Comparison of ENCODE assay signal across 16 cellular contexts in the genomic region with DNA sequence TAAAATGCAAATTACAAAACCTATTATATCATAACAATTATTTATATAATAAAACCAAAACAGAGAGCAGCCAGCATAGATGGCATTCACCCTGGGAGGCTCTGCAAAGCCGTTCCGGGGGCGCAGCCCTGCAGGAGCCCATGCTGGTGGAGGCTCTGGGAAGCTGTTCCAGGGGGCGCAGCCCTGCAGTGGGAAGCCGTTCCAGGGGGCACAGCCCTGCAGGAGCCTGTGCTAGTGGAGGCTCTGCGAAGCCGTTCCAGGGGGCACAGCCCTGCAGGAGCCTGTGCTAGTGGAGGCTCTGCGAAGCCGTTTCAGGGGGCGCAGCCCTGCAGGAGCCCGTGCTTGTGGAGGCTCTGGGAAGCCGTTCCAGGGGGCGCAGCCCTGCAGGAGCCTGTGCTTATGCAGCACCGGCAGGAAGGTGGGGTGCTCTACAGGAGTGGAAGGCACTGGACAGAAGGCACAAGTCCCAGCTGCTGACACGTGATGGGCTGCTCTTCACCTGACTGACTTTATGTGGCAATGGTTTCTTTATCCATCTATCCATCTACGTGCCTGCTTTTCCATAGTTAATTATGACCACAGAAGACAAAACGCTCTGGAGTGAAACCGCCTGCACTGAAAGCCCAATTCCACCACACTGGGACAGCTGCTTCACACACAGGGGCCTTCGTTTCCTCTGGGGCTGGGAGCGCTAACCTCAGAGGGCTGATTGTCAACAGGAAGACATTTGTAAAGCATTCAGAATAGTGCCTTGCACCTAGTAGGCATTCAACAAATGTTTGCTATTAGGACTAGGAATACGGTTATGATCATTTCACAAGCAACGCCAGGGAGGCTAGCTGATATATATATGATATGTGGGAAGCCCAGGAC. TPM values are rescaled to one million over a fixed set of nuclear protein-coding genes. Genes with fewer than 3 reads are reported as not detected.
A peak's percentile ranks its signal among the peaks of the same experiment; 100 is the strongest.
DNase-seq lines count a peak whose midpoint lies in the region; ATAC-seq and TF ChIP-seq lines count a peak whose summit lies in the region.
"Had no signal": no experiment of that assay in that cellular context is flagged by ENCODE, and none has a peak within 500 bp of the region (broad histone marks: within the 10 kb centered on the region; RNA-seq: fewer than 3 reads in every experiment).

No MANE protein-coding gene starts in this region.

- peaks cover 92% of the 10 kb centered on the region for H3K36me3 Mint-ChIP-seq in activated T-cell treated with anti-CD3 and anti-CD28 coated beads, Interleukin-2, amount 50 U/mL, for 24 hours (ENCODE audit: low read depth)
- peaks cover 73% of the 10 kb centered on the region for H3K36me3 Mint-ChIP-seq in nephron progenitor cell (ENCODE audit: low read depth)

- H3K27ac ChIP-seq in KOPT-K1 (ENCODE audit: low read depth, low read length, poor library complexity, severe bottlenecking) (peak overlapping the region; percentile 49), brain microvascular endothelial cell (peak overlapping the region; percentile 67), left lung (no peak overlapping the region)
- H3K27ac ChIP-seq: parathyroid adenoma, thyroid gland had no signal

- peak overlapping the region; percentile 32 for H3K4me3 Mint-ChIP-seq in activated T-cell treated with anti-CD3 and anti-CD28 coated beads, Interleukin-2, amount 50 U/mL, for 24 hours
- no peak overlapping the region for H3K4me3 Mint-ChIP-seq in nephron progenitor cell
- H3K4me3 Mint-ChIP-seq: dendritic cell treated with granulocyte-macrophage colony-stimulating factor and Interleukin-4, amounts not matched to agents 40 ng/mL and 50 ng/mL, for 4 days had no signal

- peaks cover 0 to 24% of the 10 kb centered on the region in 2 donors for H3K4me1 ChIP-seq in left lung
- H3K4me1 ChIP-seq: parathyroid adenoma, thyroid gland had no signal

- no peaks in the 10 kb centered on the region for H3K9me3 ChIP-seq in KOPT-K1 (ENCODE audit: insufficient read depth, low read length, poor library complexity, severe bottlenecking)
- H3K9me3 ChIP-seq in left lung = no peaks in the 10 kb centered on the region
- H3K9me3 ChIP-seq: thyroid gland had no signal

- in situ Hi-C loops in brain microvascular endothelial cell (cut with HindIII; ENCODE audit: low pct_ligation_motif_present, low sequenced_read_pairs) = no loop called here

- H3K9me3 Mint-ChIP-seq in activated T-cell treated with anti-CD3 and anti-CD28 coated beads, Interleukin-2, amount 50 U/mL, for 24 hours = no peaks in the 10 kb centered on the region
- H3K9me3 Mint-ChIP-seq in nephron progenitor cell = no peaks in the 10 kb centered on the region
- H3K9me3 Mint-ChIP-seq: dendritic cell treated with granulocyte-macrophage colony-stimulating factor and Interleukin-4, amounts not matched to agents 40 ng/mL and 50 ng/mL, for 4 days had no signal

- DNase-seq in activated T-cell treated with anti-CD3 and anti-CD28 coated beads, Interleukin-2, amount 50 U/mL, for 24 hours = no peak
- DNase-seq in activated T-cell treated with anti-CD3 and anti-CD28 coated beads for 4 hours (no peak), brain microvascular endothelial cell (peak; percentile 7), nephron progenitor cell (no peak), iPS-NIHi11 (ENCODE audit: low spot score) (no peak), left lung (no peak), DMS153 treated with DMSO at 0.1 percent for 48 hours (lab: John Stamatoyannopoulos, UW; ENCODE audit: unreplicated experiment) (no peak)
- DNase-seq: DMS 273 treated with DMSO at 0.1 percent for 48 hours, mesendoderm, NCI-H1048, thyroid gland had no signal

- ATAC-seq in left lung = no peak
- ATAC-seq: activated CD4-positive, CD25-positive, alpha-beta regulatory T cell treated with anti-CD3 and anti-CD28 coated beads, Interleukin-2, amount 50 U/mL, for 24 hours had no signal

- no peak overlapping the region for H3K4me3 ChIP-seq in brain microvascular endothelial cell (ENCODE audit: low read depth, low read length)
- H3K4me3 ChIP-seq in left lung = no peak overlapping the region
- H3K4me3 ChIP-seq: thyroid gland had no signal

- H3K27me3 ChIP-seq in brain microvascular endothelial cell (replicated peaks) = no peaks in the 10 kb centered on the region
- H3K27me3 ChIP-seq in left lung = no peaks in the 10 kb centered on the region
- H3K27me3 ChIP-seq: thyroid gland had no signal

- peak overlapping the region; percentile 72 for H3K27ac Mint-ChIP-seq in activated T-cell treated with anti-CD3 and anti-CD28 coated beads, Interleukin-2, amount 50 U/mL, for 24 hours
- H3K27ac Mint-ChIP-seq in nephron progenitor cell = peak overlapping the region; percentile 77

- intact Hi-C loops in left lung (cut with DNase I) = no loop called here

- TF ChIP-seq CTCF in brain microvascular endothelial cell (IDR thresholded peaks at IDR 0.05; ENCODE audit: low read depth, low read length, missing control alignments) (peak; percentile 3), nephron progenitor cell (IDR thresholded peaks at IDR 0.05) (no peak), left lung (IDR thresholded peaks at IDR 0.05) (no peak)

- no peaks in the 10 kb centered on the region for H3K27me3 Mint-ChIP-seq in activated T-cell treated with anti-CD3 and anti-CD28 coated beads, Interleukin-2, amount 50 U/mL, for 24 hours
- no peaks in the 10 kb centered on the region for H3K27me3 Mint-ChIP-seq in nephron progenitor cell (ENCODE audit: low read depth, poor library complexity)
- H3K27me3 Mint-ChIP-seq: dendritic cell treated with granulocyte-macrophage colony-stimulating factor and Interleukin-4, amounts not matched to agents 40 ng/mL and 50 ng/mL, for 4 days had no signal

- H3K36me3 ChIP-seq in KOPT-K1 (ENCODE audit: insufficient read depth, low read length) (peaks cover 91% of the 10 kb centered on the region), brain microvascular endothelial cell (replicated peaks) (peaks cover 13% of the 10 kb centered on the region), left lung (peaks cover 0 to 71% of the 10 kb centered on the region in 2 donors)

- peaks cover 72% of the 10 kb centered on the region for H3K4me1 Mint-ChIP-seq in activated T-cell treated with anti-CD3 and anti-CD28 coated beads, Interleukin-2, amount 50 U/mL, for 24 hours (ENCODE audit: low read depth)
- H3K4me1 Mint-ChIP-seq in nephron progenitor cell = peaks cover 15% of the 10 kb centered on the region

RNA-seq across cellular contexts. Expression of a gene that starts 23.7 kb away (rescaled TPM):
- total RNA-seq in left lung = 10 to 100 TPM; 30.5 to 41.0 TPM

RNA-seq across cellular contexts. Expression of a gene that starts 24.6 kb away (rescaled TPM):
- 10 to 100 TPM; 48.0 to 63.9 TPM for total RNA-seq in left lung

RNA-seq across cellular contexts. Expression of a gene that starts 26.4 kb away (rescaled TPM):
- not detected for total RNA-seq in left lung
- total RNA-seq: A673, thyroid gland had no signal

Comparison
In these comparisons a context has a peak if more than half of its experiments do, and no peak if none do; other contexts are left out.
1. H3K27ac ChIP-seq: peak in KOPT-K1 (single experiment) and brain microvascular endothelial cell (single experiment); none in left lung (0 of 2).